In the genomic region with DNA sequence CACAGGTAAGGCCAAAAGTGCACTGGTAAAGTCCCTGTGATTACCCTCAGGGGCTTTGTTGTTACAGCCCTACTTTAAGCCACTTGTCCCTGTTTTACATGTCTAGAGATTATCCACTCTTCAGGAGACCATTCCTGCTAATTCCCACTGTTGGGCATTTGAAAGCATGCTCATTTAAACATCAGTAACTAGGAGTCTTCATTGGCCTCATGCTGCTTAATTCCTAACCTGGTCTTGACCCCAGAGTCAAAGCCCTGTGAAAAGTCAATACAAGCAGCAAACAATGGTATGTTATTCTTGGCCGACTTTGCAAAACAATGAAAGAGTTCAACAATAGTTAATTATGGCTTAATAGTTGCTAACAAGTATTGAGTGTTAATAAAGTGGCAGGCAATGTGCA, we compare ENCODE assay signal across 18 cellular contexts. TPM values are rescaled to one million over a fixed set of nuclear protein-coding genes. Genes with fewer than 3 reads are reported as not detected.
"Had no signal": no experiment of that assay in that cellular context is flagged by ENCODE, and none has a peak within 500 bp of the region (broad histone marks: within the 10 kb centered on the region; RNA-seq: fewer than 3 reads in every experiment).

No MANE protein-coding gene starts in this region.

- H3K4me1 ChIP-seq: lower lobe of right lung, transverse colon had no signal

- H3K27ac ChIP-seq: lower lobe of right lung, ovary, transverse colon had no signal

- H3K4me3 Mint-ChIP-seq: activated CD4-positive, alpha-beta T cell treated with anti-CD3 and anti-CD28 coated beads, Interleukin-2, amount 10 ng/mL, durations not matched to agents 7 days and 5 days; neural crest cell; stimulated activated memory B cell treated with anti-CD40 and anti-IgM and Interleukin-4, amounts not matched to agents 10 μg/mL and 1 μg/mL and 100 μg/mL, for 72 hours had no signal

- H3K4me3 ChIP-seq: lower lobe of right lung, ovary, transverse colon had no signal

- H3K27ac Mint-ChIP-seq: activated CD4-positive, alpha-beta T cell treated with anti-CD3 and anti-CD28 coated beads, Interleukin-2, amount 10 ng/mL, durations not matched to agents 7 days and 5 days; stimulated activated memory B cell treated with anti-CD40 and anti-IgM and Interleukin-4, amounts not matched to agents 10 μg/mL and 1 μg/mL and 100 μg/mL, for 72 hours had no signal

- H3K27me3 Mint-ChIP-seq: activated CD4-positive, alpha-beta T cell treated with anti-CD3 and anti-CD28 coated beads, Interleukin-2, amount 10 ng/mL, durations not matched to agents 7 days and 5 days; stimulated activated memory B cell treated with anti-CD40 and anti-IgM and Interleukin-4, amounts not matched to agents 10 μg/mL and 1 μg/mL and 100 μg/mL, for 72 hours had no signal

- ATAC-seq: left cardiac atrium; lower lobe of right lung; stimulated activated memory B cell treated with anti-CD40 and anti-IgM and Interleukin-4, amounts not matched to agents 10 μg/mL and 1 μg/mL and 100 μg/mL, for 72 hours had no signal

- H3K9me3 ChIP-seq: ovary, transverse colon had no signal

- H3K36me3 ChIP-seq: lower lobe of right lung, ovary, transverse colon had no signal

- DNase-seq: activated CD4-positive, alpha-beta T cell treated with anti-CD3 and anti-CD28 coated beads, Interleukin-2, amount 10 ng/mL, durations not matched to agents 7 days and 5 days; activated CD8-positive, alpha-beta memory T cell treated with anti-CD3 and anti-CD28 coated beads for 24 hours; activated naive CD4-positive, alpha-beta T cell treated with Interleukin-2 at 50 U/mL for 16 hours; aorta; cortex of kidney; effector CD8-positive, alpha-beta T cell; foreskin fibroblast; glutamatergic neuron; left cardiac atrium; lower lobe of right lung; midbrain; ovary; T-helper 2 cell; transverse colon had no signal

- H3K27me3 ChIP-seq: ovary, transverse colon had no signal

RNA-seq across cellular contexts. Expression of gene AFF3, which starts 23.2 kb away (rescaled TPM):
- total RNA-seq: myocyte, pulmonary artery endothelial cell had no signal
